In genomic region chr6:41191569-41191968, GRCh38 we compare ENCODE assay signal across 9 cellular contexts. TPM values are rescaled to one million over a fixed set of nuclear protein-coding genes. Genes with fewer than 3 reads are reported as not detected.
DNase-seq lines count a peak whose midpoint lies in the region; ATAC-seq and TF ChIP-seq lines count a peak whose summit lies in the region.
"Had no signal": no experiment of that assay in that cellular context is flagged by ENCODE, and none has a peak within 500 bp of the region (broad histone marks: within the 10 kb centered on the region; RNA-seq: fewer than 3 reads in every experiment).

No MANE protein-coding gene starts in this region.

- TF ChIP-seq POLR2A in vagina (IDR thresholded peaks at IDR 0.05), result no peak

- no peaks in the 10 kb centered on the region for H3K27me3 ChIP-seq in fibroblast of lung (ENCODE audit: control insufficient read depth, insufficient read depth, low read length)
- no peaks in the 10 kb centered on the region for H3K27me3 ChIP-seq in vagina

- peaks cover 35% of the 10 kb centered on the region for H3K27me3 Mint-ChIP-seq in progenitor cell of endocrine pancreas

- no peak overlapping the region for H3K27ac Mint-ChIP-seq in progenitor cell of endocrine pancreas

- H3K9me3 Mint-ChIP-seq in progenitor cell of endocrine pancreas (ENCODE audit: low read depth), result no peaks in the 10 kb centered on the region

- H3K9ac ChIP-seq in fibroblast of lung (ENCODE audit: insufficient read depth, low read length), result no peak overlapping the region

- H4K20me1 ChIP-seq in fibroblast of lung (ENCODE audit: control insufficient read depth, extremely low read depth, insufficient read depth, low read length), result no peaks in the 10 kb centered on the region

- peak; percentile 90 for ATAC-seq in SK-N-SH treated with all-trans-retinoic acid at 6 μM for 48 hours
- ATAC-seq in HG03139 (IDR thresholded peaks at IDR 0.05; ENCODE audit: unreplicated experiment), result no peak
- ATAC-seq in GM19467 (IDR thresholded peaks at IDR 0.05; ENCODE audit: unreplicated experiment), result no peak
- no peak for ATAC-seq in GM21528 (IDR thresholded peaks at IDR 0.05; ENCODE audit: low FRiP score, unreplicated experiment)

- intact Hi-C loops in vagina (cut with DNase I), result no loop called here

- no peaks in the 10 kb centered on the region for H3K4me1 ChIP-seq in fibroblast of lung (ENCODE audit: control insufficient read depth, extremely low read depth, insufficient read depth, low read length)
- H3K4me1 ChIP-seq in vagina, result no peaks in the 10 kb centered on the region

- peak; percentile 44 for DNase-seq in GM20000 (ENCODE audit: low spot score)
- DNase-seq in fibroblast of lung (ENCODE audit: low read depth in 2 of 2), result no peak
- DNase-seq in progenitor cell of endocrine pancreas (ENCODE audit: low spot score, unreplicated experiment), result no peak
- no peak for DNase-seq in vagina (ENCODE audit: extremely low spot score in 2 of 2)

- H3K9me3 ChIP-seq in fibroblast of lung (ENCODE audit: control insufficient read depth, insufficient read depth, low read depth, low read length), result no peaks in the 10 kb centered on the region
- no peaks in the 10 kb centered on the region for H3K9me3 ChIP-seq in vagina

- H3K27ac ChIP-seq in fibroblast of lung (ENCODE audit: insufficient read depth, low read length) (no peak overlapping the region), vagina (no peak overlapping the region)
- H3K27ac ChIP-seq: SK-N-MC had no signal

- H3K79me2 ChIP-seq in fibroblast of lung (ENCODE audit: control insufficient read depth, insufficient read depth, low read length), result no peaks in the 10 kb centered on the region

- H3K4me3 Mint-ChIP-seq in progenitor cell of endocrine pancreas (ENCODE audit: low read depth), result no peak overlapping the region

- H2AFZ ChIP-seq in fibroblast of lung (ENCODE audit: low read length), result no peak overlapping the region

- peak; percentile 54 for TF ChIP-seq CTCF in GM20000 (IDR thresholded peaks at IDR 0.05; ENCODE audit: extremely low read depth, missing control alignments)
- TF ChIP-seq CTCF in fibroblast of lung (conservative IDR thresholded peaks at IDR 0.05 in 1 of 2, IDR thresholded peaks at IDR 0.05 in 1 of 2; ENCODE audit: low read depth in 1 of 2, low read length in 2 of 2), result peak; percentile 22 to 24
- peak; percentile 58 for TF ChIP-seq CTCF in progenitor cell of endocrine pancreas (IDR thresholded peaks at IDR 0.05; ENCODE audit: unreplicated experiment)
- no peak for TF ChIP-seq CTCF in vagina (IDR thresholded peaks at IDR 0.05)

- no peaks in the 10 kb centered on the region for H3K36me3 Mint-ChIP-seq in progenitor cell of endocrine pancreas (ENCODE audit: insufficient read depth)

- H3K4me2 ChIP-seq in fibroblast of lung (ENCODE audit: extremely low read depth, insufficient read depth, low read length), result no peak overlapping the region

- H3K4me3 ChIP-seq in fibroblast of lung (replicated peaks in 1 of 4; ENCODE audit: control extremely low read depth in 1 of 4, insufficient read depth in 1 of 4, low read depth in 3 of 4, low read length in 4 of 4) (no peak overlapping the region), vagina (no peak overlapping the region)
- H3K4me3 ChIP-seq: SK-N-MC had no signal

- no peaks in the 10 kb centered on the region for H3K36me3 ChIP-seq in fibroblast of lung (ENCODE audit: control insufficient read depth, insufficient read depth, low read length)
- no peaks in the 10 kb centered on the region for H3K36me3 ChIP-seq in vagina

- H3K4me1 Mint-ChIP-seq in progenitor cell of endocrine pancreas (ENCODE audit: low read depth), result peaks cover 13% of the 10 kb centered on the region

TF ChIP-seq in SK-N-SH treated with all-trans-retinoic acid at 6 μM for 48 hours, 23 proteins besides CTCF, POLR2A, EP300 and RAD21:
- no peak for TF ChIP-seq ZC3H10 (CRISPR knock-in tag; IDR thresholded peaks at IDR 0.05)
- TF ChIP-seq ZNF8 (CRISPR knock-in tag; IDR thresholded peaks at IDR 0.05), result no peak
- no peak for TF ChIP-seq CSRNP3 (CRISPR knock-in tag; IDR thresholded peaks at IDR 0.05)
- TF ChIP-seq BACH2 (CRISPR knock-in tag; IDR thresholded peaks at IDR 0.05; ENCODE audit: borderline replicate concordance), result no peak
- no peak for TF ChIP-seq TOX (CRISPR knock-in tag; IDR thresholded peaks at IDR 0.05; ENCODE audit: borderline replicate concordance)
- TF ChIP-seq ZNF565 (CRISPR knock-in tag; conservative IDR thresholded peaks at IDR 0.05; ENCODE audit: low read depth), result no peak
- TF ChIP-seq ISL1 (CRISPR knock-in tag; IDR thresholded peaks at IDR 0.05), result no peak
- no peak for TF ChIP-seq ZFP3 (CRISPR knock-in tag; IDR thresholded peaks at IDR 0.05)
- TF ChIP-seq SNAI2 (CRISPR knock-in tag; IDR thresholded peaks at IDR 0.05), result no peak

RNA-seq across cellular contexts. Expression of gene TREML2, which starts 9.4 kb away (rescaled TPM):
- total RNA-seq in fibroblast of lung, result not detected in 2 replicates
- polyA plus RNA-seq in fibroblast of lung, result not detected in 2 replicates
- polyA plus RNA-seq in fibroblast of lung (2012), result not detected in 2 replicates
- not detected in 2 replicates for polyA minus RNA-seq in fibroblast of lung (ENCODE audit: low replicate concordance)
- not detected in 2 replicates for total RNA-seq in progenitor cell of endocrine pancreas
- total RNA-seq in vagina, result not detected

RNA-seq across cellular contexts. Expression of gene TREM2, which starts 28.7 kb away (rescaled TPM):
- under 0.01 and 0.17 TPM in 2 replicates for total RNA-seq in fibroblast of lung
- polyA plus RNA-seq in fibroblast of lung, result not detected in 2 replicates
- polyA plus RNA-seq in fibroblast of lung (2012), result not detected in 2 replicates
- not detected in 2 replicates for polyA minus RNA-seq in fibroblast of lung (ENCODE audit: low replicate concordance)
- not detected in 2 replicates for total RNA-seq in progenitor cell of endocrine pancreas
- 5.2 TPM for total RNA-seq in vagina

RNA-seq across cellular contexts. Expression of gene TREML4, which starts 36.6 kb away (rescaled TPM):
- total RNA-seq in fibroblast of lung, result not detected in 2 replicates
- not detected in 2 replicates for polyA plus RNA-seq in fibroblast of lung
- not detected in 2 replicates for polyA plus RNA-seq in fibroblast of lung (2012)
- not detected in 2 replicates for polyA minus RNA-seq in fibroblast of lung (ENCODE audit: low replicate concordance)
- not detected in 2 replicates for total RNA-seq in progenitor cell of endocrine pancreas
- not detected for total RNA-seq in vagina

RNA-seq across cellular contexts. Expression of gene TREML1, which starts 37.4 kb away (rescaled TPM):
- total RNA-seq in fibroblast of lung (not detected in 2 replicates), progenitor cell of endocrine pancreas (not detected in 2 replicates), vagina (not detected)
- not detected in 2 replicates for polyA plus RNA-seq in fibroblast of lung
- polyA plus RNA-seq in fibroblast of lung (2012), result not detected in 2 replicates
- polyA minus RNA-seq in fibroblast of lung (ENCODE audit: low replicate concordance), result not detected in 2 replicates

Comparison
In these comparisons a context has a peak if more than half of its experiments do, and no peak if none do; other contexts are left out.
1. CTCF ChIP-seq: peak in GM20000 (single experiment), fibroblast of lung (2 of 2) and progenitor cell of endocrine pancreas (single experiment); none in vagina (0 of 3).